ENCODE assay signal across 18 cellular contexts in the genomic region with DNA sequence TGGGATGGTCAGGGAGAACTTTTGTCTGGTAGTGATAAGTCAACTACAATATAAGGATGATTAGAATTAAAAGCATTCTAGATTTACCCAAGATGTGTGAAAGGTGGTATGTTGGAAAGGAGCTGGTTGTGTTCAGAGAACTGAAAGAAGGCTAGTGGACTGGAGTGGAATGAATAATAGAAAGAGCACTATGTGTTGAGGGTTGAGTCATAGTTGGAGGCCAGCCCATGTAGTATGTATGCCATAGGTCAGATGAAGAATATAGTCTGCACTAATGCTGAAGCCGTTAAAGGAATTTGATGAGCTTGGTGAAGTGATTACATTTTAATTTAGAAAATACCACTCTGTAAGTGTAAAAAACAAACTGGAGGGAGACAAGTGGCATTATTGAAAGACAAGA.
DNase-seq lines count a peak whose midpoint lies in the region; ATAC-seq, FAIRE-seq and TF ChIP-seq lines count a peak whose summit lies in the region.
"Had no signal": no experiment of that assay in that cellular context is flagged by ENCODE, and none has a peak within 500 bp of the region (broad histone marks: within the 10 kb centered on the region; RNA-seq: fewer than 3 reads in every experiment).

No MANE protein-coding gene starts in this region.

- no peaks in the 10 kb centered on the region for H3K27me3 ChIP-seq in foreskin keratinocyte
- H3K27me3 ChIP-seq: heart left ventricle, neural progenitor cell had no signal

- DNase-seq in GM19239 (ENCODE audit: insufficient read length, low spot score) (no peak), hepatic stellate cell (ENCODE audit: low spot score) (peak; percentile 5), AML-193 (lab: John Stamatoyannopoulos, UW) (no peak), foreskin keratinocyte (no peak)
- no peak for DNase-seq in activated CD4-positive, CD25-positive, alpha-beta regulatory T cell treated with anti-CD3 and anti-CD28 coated beads, Interleukin-2, amount 50 U/mL, for 72 hours
- DNase-seq: activated CD4-positive, alpha-beta T cell treated with anti-CD3 and anti-CD28 coated beads for 1 hour; activated T-cell treated with anti-CD3 and anti-CD28 coated beads, Interleukin-2, amount 50 U/mL, for 24 hours; amniotic stem cell; CD8-positive, alpha-beta memory T cell; effector memory CD4-positive, alpha-beta T cell; heart left ventricle; lower lobe of right lung; NCI-H2081 treated with DMSO at 0.1 percent for 48 hours had no signal

- no peak overlapping the region for H3K27ac ChIP-seq in foreskin keratinocyte
- H3K27ac ChIP-seq: heart left ventricle, lower lobe of right lung, neural progenitor cell, skin epidermis, thoracic aorta had no signal

- peak; percentile 18 for FAIRE-seq in GM19239 (lab: Jason Lieb, UNC)

- H3K4me1 ChIP-seq in foreskin keratinocyte, result no peaks in the 10 kb centered on the region
- H3K4me1 ChIP-seq: heart left ventricle, lower lobe of right lung, neural progenitor cell had no signal

- ATAC-seq in HG02840 (IDR thresholded peaks at IDR 0.05; ENCODE audit: low FRiP score, unreplicated experiment) (peak; percentile 57), HG03558 (IDR thresholded peaks at IDR 0.05; ENCODE audit: extremely low read depth, unreplicated experiment) (peak; percentile 41), foreskin keratinocyte (no peak)
- ATAC-seq: heart left ventricle, lower lobe of right lung had no signal

- no peak for TF ChIP-seq CTCF in foreskin keratinocyte (conservative IDR thresholded peaks at IDR 0.05)
